In genomic region chr12:9868271-9868815, GRCh38 we compare ENCODE assay signal across 1 cellular context.
TF ChIP-seq lines count a peak whose summit lies in the region.

No MANE protein-coding gene starts in this region.

TF ChIP-seq in K562, 482 proteins besides CTCF, POLR2A, EP300 and RAD21:
- TF ChIP-seq USF2 (CRISPR knock-in tag; IDR thresholded peaks at IDR 0.05) = no peak
- TF ChIP-seq TAF1 (IDR thresholded peaks at IDR 0.05; ENCODE audit: control insufficient read depth, extremely low read depth, insufficient read depth, low read length, severe bottlenecking) = no peak
- TF ChIP-seq HMG20A (CRISPR knock-in tag; conservative IDR thresholded peaks at IDR 0.05) = no peak
- TF ChIP-seq POU5F1 (IDR thresholded peaks at IDR 0.05; ENCODE audit: borderline replicate concordance, low read depth, low read length, partially characterized antibody) = no peak
- no peak for TF ChIP-seq HDAC6 (IDR thresholded peaks at IDR 0.05; ENCODE audit: low read depth, low read length)
- TF ChIP-seq SAFB2 (IDR thresholded peaks at IDR 0.05; ENCODE audit: borderline replicate concordance, low read depth, low read length, severe bottlenecking) = no peak
- TF ChIP-seq ZBTB40 (IDR thresholded peaks at IDR 0.05) = no peak
- no peak for TF ChIP-seq ZBTB40 (CRISPR knock-in tag; IDR thresholded peaks at IDR 0.05)
- TF ChIP-seq, protein P1, sequence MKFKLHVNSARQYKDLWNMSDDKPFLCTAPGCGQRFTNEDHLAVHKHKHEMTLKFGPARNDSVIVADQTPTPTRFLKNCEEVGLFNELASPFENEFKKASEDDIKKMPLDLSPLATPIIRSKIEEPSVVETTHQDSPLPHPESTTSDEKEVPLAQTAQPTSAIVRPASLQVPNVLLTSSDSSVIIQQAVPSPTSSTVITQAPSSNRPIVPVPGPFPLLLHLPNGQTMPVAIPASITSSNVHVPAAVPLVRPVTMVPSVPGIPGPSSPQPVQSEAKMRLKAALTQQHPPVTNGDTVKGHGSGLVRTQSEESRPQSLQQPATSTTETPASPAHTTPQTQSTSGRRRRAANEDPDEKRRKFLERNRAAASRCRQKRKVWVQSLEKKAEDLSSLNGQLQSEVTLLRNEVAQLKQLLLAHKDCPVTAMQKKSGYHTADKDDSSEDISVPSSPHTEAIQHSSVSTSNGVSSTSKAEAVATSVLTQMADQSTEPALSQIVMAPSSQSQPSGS (CRISPR knock-in tag; IDR thresholded peaks at IDR 0.05) = no peak
- TF ChIP-seq, protein P2, sequence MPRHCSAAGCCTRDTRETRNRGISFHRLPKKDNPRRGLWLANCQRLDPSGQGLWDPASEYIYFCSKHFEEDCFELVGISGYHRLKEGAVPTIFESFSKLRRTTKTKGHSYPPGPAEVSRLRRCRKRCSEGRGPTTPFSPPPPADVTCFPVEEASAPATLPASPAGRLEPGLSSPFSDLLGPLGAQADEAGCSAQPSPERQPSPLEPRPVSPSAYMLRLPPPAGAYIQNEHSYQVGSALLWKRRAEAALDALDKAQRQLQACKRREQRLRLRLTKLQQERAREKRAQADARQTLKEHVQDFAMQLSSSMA (CRISPR knock-in tag; IDR thresholded peaks at IDR 0.05) = no peak
- no peak for TF ChIP-seq HIVEP1 (CRISPR knock-in tag; IDR thresholded peaks at IDR 0.05)
- no peak for TF ChIP-seq MAFG (tag; conservative IDR thresholded peaks at IDR 0.05)
- TF ChIP-seq CHD4 (IDR thresholded peaks at IDR 0.05; ENCODE audit: insufficient read depth, insufficient replicate concordance, low read depth, low read length, poor library complexity, severe bottlenecking) = no peak
- TF ChIP-seq, protein P3, sequence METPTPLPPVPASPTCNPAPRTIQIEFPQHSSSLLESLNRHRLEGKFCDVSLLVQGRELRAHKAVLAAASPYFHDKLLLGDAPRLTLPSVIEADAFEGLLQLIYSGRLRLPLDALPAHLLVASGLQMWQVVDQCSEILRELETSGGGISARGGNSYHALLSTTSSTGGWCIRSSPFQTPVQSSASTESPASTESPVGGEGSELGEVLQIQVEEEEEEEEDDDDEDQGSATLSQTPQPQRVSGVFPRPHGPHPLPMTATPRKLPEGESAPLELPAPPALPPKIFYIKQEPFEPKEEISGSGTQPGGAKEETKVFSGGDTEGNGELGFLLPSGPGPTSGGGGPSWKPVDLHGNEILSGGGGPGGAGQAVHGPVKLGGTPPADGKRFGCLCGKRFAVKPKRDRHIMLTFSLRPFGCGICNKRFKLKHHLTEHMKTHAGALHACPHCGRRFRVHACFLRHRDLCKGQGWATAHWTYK (CRISPR knock-in tag; IDR thresholded peaks at IDR 0.05) = no peak
- TF ChIP-seq, protein P4, sequence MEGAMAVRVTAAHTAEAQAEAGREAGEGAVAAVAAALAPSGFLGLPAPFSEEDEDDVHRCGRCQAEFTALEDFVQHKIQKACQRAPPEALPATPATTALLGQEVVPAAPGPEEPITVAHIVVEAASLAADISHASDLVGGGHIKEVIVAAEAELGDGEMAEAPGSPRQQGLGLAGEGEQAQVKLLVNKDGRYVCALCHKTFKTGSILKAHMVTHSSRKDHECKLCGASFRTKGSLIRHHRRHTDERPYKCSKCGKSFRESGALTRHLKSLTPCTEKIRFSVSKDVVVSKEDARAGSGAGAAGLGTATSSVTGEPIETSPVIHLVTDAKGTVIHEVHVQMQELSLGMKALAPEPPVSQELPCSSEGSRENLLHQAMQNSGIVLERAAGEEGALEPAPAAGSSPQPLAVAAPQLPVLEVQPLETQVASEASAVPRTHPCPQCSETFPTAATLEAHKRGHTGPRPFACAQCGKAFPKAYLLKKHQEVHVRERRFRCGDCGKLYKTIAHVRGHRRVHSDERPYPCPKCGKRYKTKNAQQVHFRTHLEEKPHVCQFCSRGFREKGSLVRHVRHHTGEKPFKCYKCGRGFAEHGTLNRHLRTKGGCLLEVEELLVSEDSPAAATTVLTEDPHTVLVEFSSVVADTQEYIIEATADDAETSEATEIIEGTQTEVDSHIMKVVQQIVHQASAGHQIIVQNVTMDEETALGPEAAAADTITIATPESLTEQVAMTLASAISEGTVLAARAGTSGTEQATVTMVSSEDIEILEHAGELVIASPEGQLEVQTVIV (CRISPR knock-in tag; IDR thresholded peaks at IDR 0.05; ENCODE audit: borderline replicate concordance) = no peak
- no peak for TF ChIP-seq SMAD2 (IDR thresholded peaks at IDR 0.05; ENCODE audit: low read depth, low read length)
- TF ChIP-seq ARID2 (IDR thresholded peaks at IDR 0.05) = no peak
- TF ChIP-seq, protein P5, sequence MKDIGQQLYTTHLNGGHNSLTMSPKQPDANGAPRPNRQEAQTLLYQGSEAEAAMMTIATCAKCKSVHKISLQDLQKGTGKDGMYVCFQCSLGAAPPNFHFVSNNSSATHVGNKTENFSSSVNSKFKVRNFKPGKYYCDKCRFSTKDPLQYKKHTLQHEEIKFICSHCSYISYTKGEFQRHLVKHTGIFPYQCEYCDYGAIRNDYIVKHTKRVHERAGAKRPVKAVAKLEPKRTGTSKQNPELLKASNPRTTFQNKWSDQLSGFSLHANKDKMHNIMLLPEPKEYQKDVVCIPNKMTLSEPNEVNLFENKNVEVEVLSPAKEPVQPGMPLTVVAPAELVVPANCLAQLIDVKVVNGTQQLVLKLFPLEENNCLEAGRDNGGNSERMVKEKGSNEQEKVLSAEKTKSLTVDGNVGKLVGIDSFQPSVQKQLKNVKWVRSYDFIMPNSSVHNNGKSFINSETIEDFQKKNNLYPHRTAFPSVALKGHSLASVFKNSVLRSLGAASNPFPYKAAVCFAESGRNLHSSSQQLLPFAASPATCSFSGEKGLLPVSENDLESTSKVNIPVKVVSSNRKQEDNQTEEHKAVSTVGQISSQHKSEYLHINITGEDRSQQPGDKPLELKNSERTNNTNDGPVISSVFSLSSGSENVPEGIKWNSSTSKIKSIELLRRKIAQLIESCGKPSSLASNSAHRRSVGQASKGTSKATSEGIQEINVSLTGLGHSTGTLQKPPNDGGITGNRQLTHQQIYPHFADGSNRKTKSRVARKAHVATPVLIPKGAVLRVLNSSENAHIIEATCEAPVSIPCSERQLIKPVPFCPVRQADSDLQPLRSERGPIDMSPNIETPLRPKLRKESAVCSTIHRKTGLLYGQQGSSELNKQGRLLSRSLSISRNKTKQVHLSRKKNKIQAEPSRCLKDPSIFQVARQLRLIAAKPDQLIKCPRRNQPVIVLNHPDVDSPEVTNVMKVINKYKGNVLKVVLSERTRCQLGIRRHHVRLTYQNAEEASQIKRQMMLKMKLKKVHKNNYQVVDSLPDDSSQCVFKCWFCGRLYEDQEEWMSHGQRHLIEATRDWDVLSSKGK (CRISPR knock-in tag; IDR thresholded peaks at IDR 0.05) = no peak
- TF ChIP-seq ZNF551 (CRISPR knock-in tag; IDR thresholded peaks at IDR 0.05) = no peak
TF ChIP-seq in K562: peak in this region for 0.
